In the genomic region with DNA sequence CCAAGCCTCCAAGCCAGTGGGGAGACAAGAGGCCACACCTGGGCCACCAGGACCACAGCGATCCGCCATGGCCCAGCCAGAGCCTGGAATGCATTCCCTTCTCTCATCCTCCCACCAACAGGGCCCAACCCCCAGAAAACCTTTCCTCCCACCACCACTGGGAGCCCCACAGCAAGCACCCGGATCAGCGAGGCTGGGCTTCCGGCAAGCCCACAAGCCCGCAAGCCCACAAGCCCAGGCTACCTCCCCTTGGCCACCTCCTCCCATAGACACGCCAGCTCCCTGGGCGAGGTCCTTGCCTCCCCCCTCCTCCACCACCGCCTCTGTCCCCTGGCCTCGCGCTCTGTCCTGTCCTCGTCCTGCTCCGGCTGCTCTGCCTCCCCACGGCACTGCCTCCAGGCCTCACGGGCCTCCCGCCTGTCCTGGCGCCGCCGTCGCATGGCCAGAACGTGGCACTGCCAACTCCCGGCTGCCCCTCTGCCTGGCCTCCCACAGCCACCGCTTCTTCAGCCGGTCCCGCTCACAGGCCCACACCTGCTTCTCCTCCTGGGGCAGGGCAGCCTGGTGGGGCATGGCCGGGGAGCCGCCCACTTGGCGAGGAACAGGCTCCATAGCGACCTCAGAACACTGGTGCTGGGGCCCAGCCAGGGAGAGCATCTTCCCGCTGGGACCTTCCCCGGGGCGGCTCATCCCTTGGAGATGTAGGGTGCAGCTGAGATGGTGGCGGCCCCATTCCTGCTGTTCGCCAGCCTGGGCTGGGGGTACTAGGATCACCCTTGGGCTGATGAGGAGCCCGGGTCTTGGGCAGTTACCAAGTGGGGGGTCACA, we compare ENCODE assay signal across 15 cellular contexts.
"Had no signal": no experiment of that assay in that cellular context is flagged by ENCODE, and none has a peak within 500 bp of the region (broad histone marks: within the 10 kb centered on the region; RNA-seq: fewer than 3 reads in every experiment).

No MANE protein-coding gene starts in this region.

- DNase-seq: activated CD4-positive, alpha-beta T cell treated with anti-CD3 and anti-CD28 coated beads, Interleukin-2, amount 50 U/mL, for 1 hour; activated naive CD8-positive, alpha-beta T cell treated with anti-CD3 and anti-CD28 coated beads, Interleukin-2, amount 10 ng/mL, durations not matched to agents 7 days and 5 days; activated T-cell treated with anti-CD3 and anti-CD28 coated beads for 4 hours; anterior cingulate cortex; heart right ventricle; left ventricle myocardium superior; transverse colon had no signal

- ATAC-seq: heart right ventricle; left ventricle myocardium superior; SK-N-SH treated with all-trans-retinoic acid at 6 μM for 48 hours; stimulated activated effector memory CD8-positive, alpha-beta T cell treated with anti-CD3 and anti-CD28 coated beads, Interleukin-12 subunit alpha, Interleukin-12 subunit beta, amount 100 ng/mL, for 72 hours had no signal

- H3K27me3 ChIP-seq: heart right ventricle, right atrium auricular region, transverse colon had no signal

- H3K9me3 ChIP-seq: heart right ventricle, right atrium auricular region, transverse colon had no signal

- H3K27ac ChIP-seq: heart right ventricle, right atrium auricular region, transverse colon had no signal

- H3K4me3 Mint-ChIP-seq: activated naive CD8-positive, alpha-beta T cell treated with anti-CD3 and anti-CD28 coated beads, Interleukin-2, amount 10 ng/mL, durations not matched to agents 7 days and 5 days; stimulated activated effector memory CD8-positive, alpha-beta T cell treated with anti-CD3 and anti-CD28 coated beads, Interleukin-12 subunit alpha, Interleukin-12 subunit beta, amount 100 ng/mL, for 72 hours; T-helper 1 cell treated with Interleukin-12 subunit alpha and Interleukin-12 subunit beta and Interleukin-4 antibody, amounts not matched to agents 30 μg/mL and 1 μg/mL, for 36 hours had no signal

- H3K27ac Mint-ChIP-seq: T-helper 1 cell treated with Interleukin-12 subunit alpha and Interleukin-12 subunit beta and Interleukin-4 antibody, amounts not matched to agents 30 μg/mL and 1 μg/mL, for 36 hours had no signal

- FAIRE-seq: frontal cortex, keratinocyte, TTC549 had no signal

- H3K27me3 Mint-ChIP-seq: activated naive CD8-positive, alpha-beta T cell treated with anti-CD3 and anti-CD28 coated beads, Interleukin-2, amount 10 ng/mL, durations not matched to agents 7 days and 5 days had no signal

- H3K4me2 ChIP-seq: smooth muscle cell had no signal

- H3K4me3 ChIP-seq: heart right ventricle, right atrium auricular region, smooth muscle cell, transverse colon had no signal

- H3K9me3 Mint-ChIP-seq: activated naive CD8-positive, alpha-beta T cell treated with anti-CD3 and anti-CD28 coated beads, Interleukin-2, amount 10 ng/mL, durations not matched to agents 7 days and 5 days; stimulated activated effector memory CD8-positive, alpha-beta T cell treated with anti-CD3 and anti-CD28 coated beads, Interleukin-12 subunit alpha, Interleukin-12 subunit beta, amount 100 ng/mL, for 72 hours; T-helper 1 cell treated with Interleukin-12 subunit alpha and Interleukin-12 subunit beta and Interleukin-4 antibody, amounts not matched to agents 30 μg/mL and 1 μg/mL, for 36 hours had no signal
